In the genomic region with DNA sequence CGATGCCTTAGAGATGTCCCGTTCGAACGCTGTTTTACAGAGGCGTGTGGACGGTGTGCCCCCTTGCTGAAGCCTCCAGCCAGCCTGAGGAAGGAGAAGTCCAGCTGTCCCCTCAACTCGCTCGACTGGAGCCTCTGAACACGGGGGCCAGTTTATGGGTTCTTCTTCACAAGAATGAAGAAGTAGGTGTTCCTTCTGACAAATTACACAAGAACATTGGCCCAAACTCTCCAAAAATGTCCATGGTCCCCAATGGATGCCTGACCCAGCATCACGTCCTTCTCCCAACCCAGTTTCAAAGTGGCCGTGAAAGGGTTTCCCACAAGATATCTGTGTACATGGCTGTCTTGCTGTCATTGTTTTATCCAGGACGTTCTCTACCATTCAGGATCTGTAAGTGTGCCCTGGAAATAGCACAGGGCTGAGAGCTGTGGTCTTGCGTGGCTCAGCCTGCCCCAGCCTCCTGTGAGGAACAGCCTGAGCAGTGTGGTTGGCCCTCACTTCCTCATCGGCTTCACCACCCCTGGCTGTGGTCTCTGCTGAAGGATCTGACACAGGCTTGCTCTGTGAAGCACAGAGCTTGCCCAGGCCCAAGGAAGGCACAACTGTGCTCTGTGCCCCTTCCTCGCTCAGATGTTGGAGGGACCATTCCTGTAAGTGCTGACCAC, we compare ENCODE assay signal across 8 cellular contexts. TPM values are rescaled to one million over a fixed set of nuclear protein-coding genes. Genes with fewer than 3 reads are reported as not detected.
A peak's percentile ranks its signal among the peaks of the same experiment; 100 is the strongest.
DNase-seq lines count a peak whose midpoint lies in the region; ATAC-seq, FAIRE-seq and TF ChIP-seq lines count a peak whose summit lies in the region.

No MANE protein-coding gene starts in this region.

- H3K4me2 ChIP-seq in Loucy (ENCODE audit: low read depth, low read length, poor library complexity, severe bottlenecking) = peak overlapping the region; percentile 74

- H4K20me1 ChIP-seq in Loucy (ENCODE audit: insufficient read depth, low read length, poor library complexity, severe bottlenecking) = no peaks in the 10 kb centered on the region

- H3K27ac ChIP-seq in breast epithelium = peak overlapping the region in 1 of 2 donors; percentile 19

- no peaks in the 10 kb centered on the region for H3K9me2 ChIP-seq in Loucy (replicated peaks; ENCODE audit: low read depth, low read length)

- peaks cover 61 to 77% of the 10 kb centered on the region in 2 donors for H3K4me1 Mint-ChIP-seq in natural killer cell

- peak; percentile 91 to 98 (median 91) for ATAC-seq in natural killer cell
- no peak for ATAC-seq in HG02970 (IDR thresholded peaks at IDR 0.05; ENCODE audit: low FRiP score, unreplicated experiment)

- H3K27me3 ChIP-seq in Loucy (ENCODE audit: insufficient read depth, low read length, poor library complexity, severe bottlenecking) (no peaks in the 10 kb centered on the region), breast epithelium (no peaks in the 10 kb centered on the region)

- intact Hi-C loops in natural killer cell (cut with micrococcal nuclease) (loop anchor here (2.0 kb wide), 1 partner anchor 17 kb away; no protein-coding TSS in a partner anchor), breast epithelium (cut with DNase I; ENCODE audit: low total_unique reads) (no loop called here)

- TF ChIP-seq POLR2A in breast epithelium (IDR thresholded peaks at IDR 0.05) = no peak

- H3K4me1 ChIP-seq in Loucy (ENCODE audit: insufficient read depth, low read length, poor library complexity, severe bottlenecking) = peaks cover 45% of the 10 kb centered on the region
- H3K4me1 ChIP-seq in breast epithelium = no peaks in the 10 kb centered on the region

- no peaks in the 10 kb centered on the region for H3K36me3 ChIP-seq in Loucy (ENCODE audit: insufficient read depth, low read length)
- H3K36me3 ChIP-seq in breast epithelium = no peaks in the 10 kb centered on the region

- peak overlapping the region; percentile 78 for H3K4me3 Mint-ChIP-seq in natural killer cell

- FAIRE-seq in urothelium cell line (lab: Jason Lieb, UNC) = no peak

- DNase-seq in GM12864 (ENCODE audit: low read depth) (peak; percentile 26), natural killer cell (peak; percentile 64), breast epithelium (ENCODE audit: low spot score in 2 of 2) (no peak), urothelium cell line (ENCODE audit: low spot score) (no peak), GM10266 (ENCODE audit: extremely low spot score) (no peak)
- DNase-seq in activated gamma-delta T cell treated with anti-CD3 and anti-CD28 coated beads, Interleukin-2, amount 50 U/mL, for 16 hours (ENCODE audit: low read depth) = peak; percentile 36

- H3K27me3 Mint-ChIP-seq in natural killer cell (ENCODE audit: low read depth in 2 of 2) = no peaks in the 10 kb centered on the region

- no peaks in the 10 kb centered on the region for H3K36me3 Mint-ChIP-seq in natural killer cell

- H3K9me3 Mint-ChIP-seq in natural killer cell = no peaks in the 10 kb centered on the region

- H3K9me3 ChIP-seq in Loucy (ENCODE audit: insufficient read depth, low read depth, low read length) (no peaks in the 10 kb centered on the region; the same call in 1 of the 2 replicates), breast epithelium (peaks cover 0 to 5% of the 10 kb centered on the region in 2 donors)

- no peak for TF ChIP-seq CTCF in GM12864 (IDR thresholded peaks at IDR 0.05; ENCODE audit: low read depth, low read length, missing control alignments)
- no peak for TF ChIP-seq CTCF in Loucy (conservative IDR thresholded peaks at IDR 0.05; ENCODE audit: low read length)
- TF ChIP-seq CTCF in natural killer cell (IDR thresholded peaks at IDR 0.05) = no peak
- no peak for TF ChIP-seq CTCF in breast epithelium (IDR thresholded peaks at IDR 0.05)
- TF ChIP-seq CTCF in GM10266 (IDR thresholded peaks at IDR 0.05; ENCODE audit: control insufficient read depth, insufficient read depth, low read depth, missing control alignments) = no peak

- H3K79me2 ChIP-seq in Loucy (ENCODE audit: insufficient read depth, low read length) = no peaks in the 10 kb centered on the region

- peak overlapping the region; percentile 84 to 86 for H3K27ac Mint-ChIP-seq in natural killer cell

- H3K4me3 ChIP-seq in GM12864 (ENCODE audit: low read depth, low read length) = no peak overlapping the region
- H3K4me3 ChIP-seq in Loucy (ENCODE audit: low read length, poor library complexity, severe bottlenecking) = peak overlapping the region; percentile 54
- no peak overlapping the region for H3K4me3 ChIP-seq in breast epithelium

- no peaks in the 10 kb centered on the region for H3F3A ChIP-seq in Loucy (ENCODE audit: low read depth)

- H2AFZ ChIP-seq in Loucy (ENCODE audit: low read length) = peak overlapping the region; percentile 18

- H3K9ac ChIP-seq in Loucy (ENCODE audit: low read depth, low read length, poor library complexity, severe bottlenecking) = peak overlapping the region; percentile 68

RNA-seq across cellular contexts. Expression of gene S100B, which starts 1.0 kb away (rescaled TPM):
- total RNA-seq in natural killer cell (10 to 100 TPM in 1 of 3 donors, 1 to 10 TPM in 1, not detected in 1; 4.0 to 58.9 TPM), breast epithelium (100 to 1,000 TPM in 1 of 3 donors, 10 to 100 TPM in 2; 25.6 to 242 (median 61.3) TPM)

RNA-seq across cellular contexts. Expression of gene PRMT2, which starts 29.6 kb away (rescaled TPM):
- total RNA-seq in natural killer cell = 100 to 1,000 TPM; 122 to 199 (median 170) TPM
- total RNA-seq in breast epithelium = 100 to 1,000 TPM in 2 of 3 donors, 10 to 100 TPM in 1; 92.1 to 145 (median 130) TPM

Comparison
In these comparisons a context has a peak if more than half of its experiments do, and no peak if none do; other contexts are left out.
1. DNase-seq: peak in GM12864 (single experiment), activated gamma-delta T cell treated with anti-CD3 and anti-CD28 coated beads, Interleukin-2, amount 50 U/mL, for 16 hours (single experiment) and natural killer cell (single experiment); none in breast epithelium (0 of 2), urothelium cell line (single experiment) and GM10266 (single experiment).